In the genomic region with DNA sequence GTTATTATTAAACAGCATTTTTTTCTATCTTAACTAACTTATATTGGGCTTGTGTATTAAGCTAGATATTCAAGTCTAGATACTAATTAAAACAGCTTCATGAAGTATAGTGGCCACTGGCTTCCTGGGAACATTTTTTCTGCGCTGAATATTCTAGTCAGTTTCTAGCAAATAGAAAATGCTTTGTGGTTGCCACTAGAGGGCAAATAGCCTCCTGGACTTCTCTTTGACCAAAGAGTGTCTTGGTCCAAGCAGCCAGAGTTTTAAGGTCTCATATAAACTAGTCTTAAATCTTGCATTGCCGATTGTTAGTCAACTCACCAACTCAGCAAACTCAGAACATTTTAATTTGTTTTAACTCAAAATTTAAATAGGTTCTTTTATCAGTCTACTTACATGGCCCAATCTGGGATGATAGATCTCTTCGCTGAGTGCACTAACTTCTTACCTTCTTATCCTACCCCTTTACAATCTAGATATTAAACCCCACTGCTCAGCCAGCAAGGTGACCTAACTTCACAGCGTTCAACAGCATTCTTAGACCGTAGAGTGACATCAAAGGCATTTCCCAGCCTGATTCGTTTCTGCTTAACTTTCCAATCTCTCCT, we compare ENCODE assay signal across 9 cellular contexts. TPM values are rescaled to one million over a fixed set of nuclear protein-coding genes. Genes with fewer than 3 reads are reported as not detected.
A peak's percentile ranks its signal among the peaks of the same experiment; 100 is the strongest.
DNase-seq lines count a peak whose midpoint lies in the region; ATAC-seq and TF ChIP-seq lines count a peak whose summit lies in the region.
"Had no signal": no experiment of that assay in that cellular context is flagged by ENCODE, and none has a peak within 500 bp of the region (broad histone marks: within the 10 kb centered on the region; RNA-seq: fewer than 3 reads in every experiment).

No MANE protein-coding gene starts in this region.

- H2BK5ac ChIP-seq in trophoblast cell (ENCODE audit: low read depth, low read length, poor library complexity) = no peak overlapping the region

- H3K18ac ChIP-seq in trophoblast cell (ENCODE audit: low read length) = no peak overlapping the region

- H4K8ac ChIP-seq in trophoblast cell (ENCODE audit: low read depth, low read length) = no peak overlapping the region

- DNase-seq in NCI-H1092 treated with DMSO at 0.1 percent for 48 hours (lab: John Stamatoyannopoulos, UW) (peak; percentile 9), NCI-H1092 (lab: John Stamatoyannopoulos, UW) (no peak), NCI-H82 (lab: John Stamatoyannopoulos, UW) (peak; percentile 61), epithelial cell of proximal tubule (ENCODE audit: low read depth) (no peak), trophoblast cell (peak; percentile 20 to 64)
- DNase-seq in activated CD4-positive, alpha-beta memory T cell treated with anti-CD3 and anti-CD28 coated beads for 36 hours = no peak
- DNase-seq in effector memory CD8-positive, alpha-beta T cell = no peak

- no peak overlapping the region for H3K23ac ChIP-seq in trophoblast cell (ENCODE audit: low read length)

- no peaks in the 10 kb centered on the region for H3K36me3 ChIP-seq in trophoblast cell (ENCODE audit: control insufficient read depth in 1 of 2, insufficient read depth in 2 of 2, low read length in 2 of 2)
- H3K36me3 ChIP-seq: BLaER1 had no signal

- ATAC-seq in effector memory CD8-positive, alpha-beta T cell (replicated peaks) = no peak
- no peak for ATAC-seq in HG02759 (IDR thresholded peaks at IDR 0.05; ENCODE audit: unreplicated experiment)

- peaks cover 9% of the 10 kb centered on the region for H3K9me3 Mint-ChIP-seq in activated CD4-positive, alpha-beta memory T cell treated with anti-CD3 and anti-CD28 coated beads for 36 hours
- H3K9me3 Mint-ChIP-seq in effector memory CD8-positive, alpha-beta T cell = peaks cover 0 to 7% of the 10 kb centered on the region in 2 donors

- no peak overlapping the region for H3K4ac ChIP-seq in trophoblast cell (ENCODE audit: low read depth, low read length)

- H2BK12ac ChIP-seq in trophoblast cell (ENCODE audit: low read length) = no peak overlapping the region

- POLR2A ChIA-PET in activated CD4-positive, alpha-beta memory T cell treated with anti-CD3 and anti-CD28 coated beads for 36 hours (lab: Charles Lee) = no interaction called here

- no peak overlapping the region for H2AK5ac ChIP-seq in trophoblast cell (ENCODE audit: low read length)

- no peak overlapping the region for H4K12ac ChIP-seq in trophoblast cell (ENCODE audit: low read depth, low read length)

- no peak overlapping the region for H3K9ac ChIP-seq in trophoblast cell (ENCODE audit: low read length)
- H3K9ac ChIP-seq: BLaER1 had no signal

- H3K79me1 ChIP-seq in trophoblast cell (ENCODE audit: low read length) = no peaks in the 10 kb centered on the region

- no peak overlapping the region for H3K14ac ChIP-seq in trophoblast cell (ENCODE audit: low read length)

- H3K27ac Mint-ChIP-seq in activated CD4-positive, alpha-beta memory T cell treated with anti-CD3 and anti-CD28 coated beads for 36 hours = no peak overlapping the region
- no peak overlapping the region for H3K27ac Mint-ChIP-seq in effector memory CD8-positive, alpha-beta T cell

- no CpG with 5 or more reads among the region's 6 CpGs for WGBS in trophoblast cell (ENCODE audit: extremely low coverage, insufficient coverage, insufficient read length)

- intact Hi-C loops in activated CD4-positive, alpha-beta memory T cell treated with anti-CD3 and anti-CD28 coated beads for 36 hours (cut with micrococcal nuclease) = no loop called here

- no peaks in the 10 kb centered on the region for H3K36me3 Mint-ChIP-seq in activated CD4-positive, alpha-beta memory T cell treated with anti-CD3 and anti-CD28 coated beads for 36 hours
- no peaks in the 10 kb centered on the region for H3K36me3 Mint-ChIP-seq in effector memory CD8-positive, alpha-beta T cell (ENCODE audit: insufficient read depth)

- H3K4me2 ChIP-seq in trophoblast cell (ENCODE audit: low read length) = no peak overlapping the region
- H3K4me2 ChIP-seq: BLaER1 had no signal

- H3K27ac ChIP-seq in trophoblast cell (ENCODE audit: low read depth, low read length) = no peak overlapping the region
- H3K27ac ChIP-seq: BLaER1 had no signal

- CTCF ChIA-PET in activated CD4-positive, alpha-beta memory T cell treated with anti-CD3 and anti-CD28 coated beads for 36 hours (lab: Charles Lee) = no interaction called here

- H4K91ac ChIP-seq in trophoblast cell (ENCODE audit: low read depth, low read length) = no peak overlapping the region

- H2AFZ ChIP-seq in trophoblast cell (ENCODE audit: insufficient read depth, low read length, poor library complexity) = no peak overlapping the region

- H3K9me3 ChIP-seq in trophoblast cell (ENCODE audit: insufficient read depth, low read depth, low read length) = no peaks in the 10 kb centered on the region
- H3K9me3 ChIP-seq: BLaER1 had no signal

- peak; percentile 82 for TF ChIP-seq CTCF in epithelial cell of proximal tubule (conservative IDR thresholded peaks at IDR 0.05; ENCODE audit: low read depth, low read length)

- H3K4me3 ChIP-seq in epithelial cell of proximal tubule (ENCODE audit: low read depth, low read length) (no peak overlapping the region), trophoblast cell (ENCODE audit: low read depth, low read length) (no peak overlapping the region)
- H3K4me3 ChIP-seq: BLaER1 had no signal

- H3K4me1 Mint-ChIP-seq in activated CD4-positive, alpha-beta memory T cell treated with anti-CD3 and anti-CD28 coated beads for 36 hours (ENCODE audit: low read depth) = no peaks in the 10 kb centered on the region
- no peaks in the 10 kb centered on the region for H3K4me1 Mint-ChIP-seq in effector memory CD8-positive, alpha-beta T cell (ENCODE audit: low read depth in 2 of 2)

- peaks cover 0 to 2% of the 10 kb centered on the region in 2 experiments for H3K4me1 ChIP-seq in trophoblast cell (ENCODE audit: control insufficient read depth in 1 of 2, insufficient read depth in 2 of 2, low read length in 2 of 2)

- H3K27me3 Mint-ChIP-seq in activated CD4-positive, alpha-beta memory T cell treated with anti-CD3 and anti-CD28 coated beads for 36 hours = peaks cover 4% of the 10 kb centered on the region
- no peaks in the 10 kb centered on the region for H3K27me3 Mint-ChIP-seq in effector memory CD8-positive, alpha-beta T cell

- H3K27me3 ChIP-seq in trophoblast cell (ENCODE audit: insufficient read depth, low read length) = no peaks in the 10 kb centered on the region
- H3K27me3 ChIP-seq: BLaER1 had no signal

- H2BK120ac ChIP-seq in trophoblast cell (ENCODE audit: insufficient read depth, low read length, poor library complexity) = no peak overlapping the region

- H3K4me3 Mint-ChIP-seq in activated CD4-positive, alpha-beta memory T cell treated with anti-CD3 and anti-CD28 coated beads for 36 hours = no peak overlapping the region
- H3K4me3 Mint-ChIP-seq in effector memory CD8-positive, alpha-beta T cell = no peak overlapping the region

- no peaks in the 10 kb centered on the region for H3K79me2 ChIP-seq in trophoblast cell (ENCODE audit: control insufficient read depth, insufficient read depth, low read length, poor library complexity)

RNA-seq across cellular contexts. Expression of gene ID4, which starts 24.6 kb away (rescaled TPM):
- 7.0 and 17.8 TPM in 2 replicates for total RNA-seq in epithelial cell of proximal tubule
- polyA plus RNA-seq in trophoblast cell (2013) = 49.4 and 51.1 TPM in 2 replicates
- total RNA-seq in activated CD4-positive, alpha-beta memory T cell treated with anti-CD3 and anti-CD28 coated beads for 36 hours = not detected

Comparison
In these comparisons a context has a peak if more than half of its experiments do, and no peak if none do; other contexts are left out.
1. DNase-seq: peak in NCI-H1092 treated with DMSO at 0.1 percent for 48 hours (single experiment), NCI-H82 (single experiment) and trophoblast cell (2 of 2); none in NCI-H1092 (single experiment), epithelial cell of proximal tubule (single experiment), activated CD4-positive, alpha-beta memory T cell treated with anti-CD3 and anti-CD28 coated beads for 36 hours (single experiment) and effector memory CD8-positive, alpha-beta T cell (0 of 3).